ENCODE assay signal across 11 cellular contexts in genomic region chr2:10028407-10028987, GRCh38. TPM values are rescaled to one million over a fixed set of nuclear protein-coding genes. Genes with fewer than 3 reads are reported as not detected.
DNase-seq lines count a peak whose midpoint lies in the region; ATAC-seq lines count a peak whose summit lies in the region.
"Had no signal": no experiment of that assay in that cellular context is flagged by ENCODE, and none has a peak within 500 bp of the region (broad histone marks: within the 10 kb centered on the region; RNA-seq: fewer than 3 reads in every experiment).

No MANE protein-coding gene starts in this region.

- H3K4me3 Mint-ChIP-seq in CD4-positive, CD25-positive, alpha-beta regulatory T cell, result peak overlapping the region; percentile 56 to 90 (median 80)

- peak overlapping the region; percentile 68 for H3K27ac ChIP-seq in CD4-positive, CD25-positive, alpha-beta regulatory T cell (ENCODE audit: insufficient read depth, low read length, poor library complexity, severe bottlenecking)
- H3K27ac ChIP-seq in angular gyrus (ENCODE audit: low read depth, low read length) (peak overlapping the region; percentile 40), mesendoderm (ENCODE audit: low read depth, low read length) (no peak overlapping the region)
- H3K27ac ChIP-seq: RWPE1 had no signal

- peak in 1 of 3 donors; percentile 18 for DNase-seq in CD4-positive, CD25-positive, alpha-beta regulatory T cell
- DNase-seq in H7 (peak; percentile 69), mesendoderm (peak; percentile 64), mesenteric fat pad (ENCODE audit: low spot score) (no peak), NCI-H1092 (lab: John Stamatoyannopoulos, UW) (no peak), T1000 (lab: John Stamatoyannopoulos, UW) (no peak)
- DNase-seq: hippocampal formation had no signal

- no peaks in the 10 kb centered on the region for H3K79me2 ChIP-seq in mesendoderm (ENCODE audit: control insufficient read depth, insufficient read depth, low read length)
- H3K79me2 ChIP-seq: parathyroid adenoma had no signal

- H3K36me3 Mint-ChIP-seq in CD4-positive, CD25-positive, alpha-beta regulatory T cell, result peaks cover 3% of the 10 kb centered on the region

- peak overlapping the region; percentile 1 for H3K18ac ChIP-seq in mesendoderm (ENCODE audit: low read length)

- H3K9ac ChIP-seq in mesendoderm (ENCODE audit: low read length), result no peak overlapping the region
- H3K9ac ChIP-seq: parathyroid adenoma had no signal

- no CpG with 5 or more reads among the region's 16 CpGs for WGBS in mesendoderm (ENCODE audit: extremely low coverage, insufficient coverage, low lambda C conversion rate)

- H2BK15ac ChIP-seq in mesendoderm (replicated peaks; ENCODE audit: low read depth), result no peak overlapping the region

- H3K27me3 Mint-ChIP-seq in CD4-positive, CD25-positive, alpha-beta regulatory T cell, result no peaks in the 10 kb centered on the region

- H2BK120ac ChIP-seq in mesendoderm (ENCODE audit: low read depth, low read length), result no peak overlapping the region

- no peak for ATAC-seq in CD4-positive, CD25-positive, alpha-beta regulatory T cell (ENCODE audit: low read depth in 2 of 2)
- no peak for ATAC-seq in HG02759 (IDR thresholded peaks at IDR 0.05; ENCODE audit: unreplicated experiment)

- peak overlapping the region; percentile 79 for H3K56ac ChIP-seq in mesendoderm (ENCODE audit: low read length)

- H3K4me3 ChIP-seq in CD4-positive, CD25-positive, alpha-beta regulatory T cell (ENCODE audit: low read depth, low read length), result no peak overlapping the region
- H3K4me3 ChIP-seq in H7 (ENCODE audit: insufficient read depth, low read depth, low read length) (no peak overlapping the region), mesendoderm (ENCODE audit: low read length) (no peak overlapping the region)

- H2AK5ac ChIP-seq in mesendoderm (ENCODE audit: low read length), result no peak overlapping the region

- no peaks in the 10 kb centered on the region for H3K27me3 ChIP-seq in CD4-positive, CD25-positive, alpha-beta regulatory T cell (ENCODE audit: control insufficient read depth, insufficient read depth, low read length)
- H3K27me3 ChIP-seq in H7 (ENCODE audit: control insufficient read depth, insufficient read depth, low read length) (no peaks in the 10 kb centered on the region), mesendoderm (ENCODE audit: insufficient read depth, low read length, poor library complexity) (no peaks in the 10 kb centered on the region)

- H3K27ac Mint-ChIP-seq in CD4-positive, CD25-positive, alpha-beta regulatory T cell, result peak overlapping the region; percentile 87 to 91 (median 88)

- peaks cover 0 to 2% (median 0%) of the 10 kb centered on the region in 7 donors for H3K9me3 Mint-ChIP-seq in CD4-positive, CD25-positive, alpha-beta regulatory T cell

- H3K4me1 ChIP-seq in CD4-positive, CD25-positive, alpha-beta regulatory T cell (ENCODE audit: control insufficient read depth, insufficient read depth, low read length, poor library complexity, severe bottlenecking), result peaks cover 43% of the 10 kb centered on the region
- peaks cover 9% of the 10 kb centered on the region for H3K4me1 ChIP-seq in mesendoderm (ENCODE audit: control insufficient read depth, low read depth, low read length)

- H3K23ac ChIP-seq in mesendoderm (ENCODE audit: low read length), result no peak overlapping the region

- H3K4me2 ChIP-seq in mesendoderm (ENCODE audit: low read length), result no peak overlapping the region

- no peak overlapping the region for H4K5ac ChIP-seq in mesendoderm (ENCODE audit: low read length)

- H3K4ac ChIP-seq in mesendoderm (ENCODE audit: low read depth, low read length), result peak overlapping the region; percentile 1

- no peaks in the 10 kb centered on the region for H3K9me3 ChIP-seq in CD4-positive, CD25-positive, alpha-beta regulatory T cell (ENCODE audit: control insufficient read depth in 2 of 2, low read length in 2 of 2)

- H3K36me3 ChIP-seq in CD4-positive, CD25-positive, alpha-beta regulatory T cell (ENCODE audit: control insufficient read depth, insufficient read depth, low read length), result no peaks in the 10 kb centered on the region
- H3K36me3 ChIP-seq in H7 (replicated peaks; ENCODE audit: control insufficient read depth, insufficient read depth, low read length), result no peaks in the 10 kb centered on the region
- no peaks in the 10 kb centered on the region for H3K36me3 ChIP-seq in mesendoderm (ENCODE audit: control insufficient read depth, insufficient read depth, low read length)

- H2BK5ac ChIP-seq in mesendoderm (ENCODE audit: low read length), result no peak overlapping the region

- H4K8ac ChIP-seq in mesendoderm (ENCODE audit: low read depth, low read length), result no peak overlapping the region

- no peaks in the 10 kb centered on the region for H3K79me1 ChIP-seq in mesendoderm (ENCODE audit: low read length)

- peaks cover 5 to 52% (median 26%) of the 10 kb centered on the region in 4 donors for H3K4me1 Mint-ChIP-seq in CD4-positive, CD25-positive, alpha-beta regulatory T cell

RNA-seq across cellular contexts. Expression of gene KLF11, which starts 14.9 kb away (rescaled TPM):
- total RNA-seq in CD4-positive, CD25-positive, alpha-beta regulatory T cell, result 38.9 TPM
- 10 to 100 TPM in 2 of 4 donors, 1 to 10 TPM in 2; 5.9 to 22.3 (median 8.9) TPM for polyA plus RNA-seq in CD4-positive, CD25-positive, alpha-beta regulatory T cell
- total RNA-seq in H7 (2014; rRNA removed; shearing (Covaris generic)), result 11.8 and 12.6 TPM in 2 replicates
- 5.2 TPM for polyA plus RNA-seq in mesendoderm (2013, experiment 1 of 2)
- polyA plus RNA-seq in mesendoderm (2013, experiment 2 of 2), result 5.3 TPM
- total RNA-seq in mesenteric fat pad, result 66.7 TPM

RNA-seq across cellular contexts. Expression of gene CYS1, which starts 51.7 kb away (rescaled TPM):
- total RNA-seq in CD4-positive, CD25-positive, alpha-beta regulatory T cell, result not detected
- not detected for polyA plus RNA-seq in CD4-positive, CD25-positive, alpha-beta regulatory T cell
- total RNA-seq in H7 (2014; rRNA removed; shearing (Covaris generic)), result 0.24 and 0.63 TPM in 2 replicates
- 0.08 TPM for polyA plus RNA-seq in mesendoderm (2013, experiment 1 of 2)
- 0.06 TPM for polyA plus RNA-seq in mesendoderm (2013, experiment 2 of 2)
- total RNA-seq in mesenteric fat pad, result 0.80 TPM

Comparison
In these comparisons a context has a peak if more than half of its experiments do, and no peak if none do; other contexts are left out.
1. DNase-seq: peak in H7 (single experiment) and mesendoderm (single experiment); none in mesenteric fat pad (single experiment), NCI-H1092 (single experiment) and T1000 (single experiment).